Comparison of ENCODE assay signal across 8 cellular contexts in genomic region chrX:40373641-40374040, GRCh38.
"Had no signal": no experiment of that assay in that cellular context is flagged by ENCODE, and none has a peak within 500 bp of the region (broad histone marks: within the 10 kb centered on the region; RNA-seq: fewer than 3 reads in every experiment).

No MANE protein-coding gene starts in this region.

- ATAC-seq: HCT116 had no signal

- H3K27ac ChIP-seq: GM23248, KMS-11 had no signal

- H3K9ac ChIP-seq: GM23248, KMS-11 had no signal

- DNase-seq: GM23248, GOT3, H7, IMR-90, KBM-7 had no signal

- H3K9me3 ChIP-seq: HAP-1 had no signal

- H2AFZ ChIP-seq: GM23248 had no signal

- H3K36me3 ChIP-seq: HAP-1 had no signal

- H3K4me3 ChIP-seq: GM23248, HAP-1 had no signal

- H3K4me2 ChIP-seq: KMS-11 had no signal

- H3K4me1 ChIP-seq: HAP-1 had no signal
